1 cellular context compared by ENCODE assay signal in the genomic region with DNA sequence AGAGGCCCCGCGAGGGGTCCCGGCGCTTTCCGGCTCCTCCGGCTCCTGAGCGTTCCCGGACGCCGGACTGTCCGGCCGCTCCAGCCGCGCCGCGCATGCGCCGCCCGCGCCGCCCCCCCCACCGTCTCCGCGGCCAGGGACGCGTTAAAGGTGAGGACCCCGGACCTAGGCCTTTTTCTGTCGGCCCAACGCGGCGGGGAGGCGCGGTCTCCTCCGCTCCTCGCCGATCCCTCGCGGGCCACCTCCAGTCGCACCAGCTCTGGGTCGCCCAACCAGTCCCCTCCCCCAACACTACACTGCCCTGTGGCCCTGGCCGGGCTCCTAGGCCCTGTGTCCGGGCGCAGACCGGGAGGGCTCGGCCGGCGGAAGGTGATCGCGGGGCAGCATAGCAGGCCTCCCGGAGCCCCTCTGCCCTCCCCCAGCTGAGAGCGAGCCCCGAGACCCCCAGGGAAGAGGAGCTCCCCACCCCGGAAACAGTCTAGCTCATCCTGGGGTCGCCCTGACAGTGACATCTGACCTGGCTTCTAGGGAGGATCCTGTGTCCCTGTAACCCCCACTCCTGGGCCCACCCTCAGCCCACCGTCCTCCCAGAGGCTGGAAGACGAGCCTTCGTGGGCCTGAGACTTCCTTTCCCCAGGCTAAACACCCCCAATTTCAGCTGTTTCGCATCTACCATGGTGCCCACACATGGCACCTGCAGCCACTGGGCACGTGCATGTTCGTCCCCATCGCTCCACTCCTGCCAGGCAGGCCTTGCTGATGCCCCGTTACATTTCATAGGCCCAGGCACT.
TF ChIP-seq lines count a peak whose summit lies in the region.

No MANE protein-coding gene starts in this region.

TF ChIP-seq in HEK293, 187 proteins besides CTCF, POLR2A, EP300 and RAD21 (continued from another document and continues in another):
- TF ChIP-seq REST (tag by site-specific recombination; IDR thresholded peaks at IDR 0.05) (no peak), ZNF10 (tag by site-specific recombination; IDR thresholded peaks at IDR 0.05) (no peak), ZNF138 (tag by site-specific recombination; IDR thresholded peaks at IDR 0.05; ENCODE audit: borderline replicate concordance) (no peak), PRDM4 (tag by site-specific recombination; IDR thresholded peaks at IDR 0.05) (no peak), SETDB1 (IDR thresholded peaks at IDR 0.05; ENCODE audit: insufficient read length, low read length) (no peak), ZNF521 (tag by site-specific recombination; IDR thresholded peaks at IDR 0.05) (no peak), ZFP3 (tag by site-specific recombination; IDR thresholded peaks at IDR 0.05; ENCODE audit: low read depth) (no peak), ZNF302 (tag by site-specific recombination; IDR thresholded peaks at IDR 0.05; ENCODE audit: low read depth) (no peak), ZBTB7A (tag by site-specific recombination; IDR thresholded peaks at IDR 0.05; ENCODE audit: low read depth) (peak; percentile 71; the same call in 1 of the 2 replicates), BCL11A (tag by site-specific recombination; IDR thresholded peaks at IDR 0.05; ENCODE audit: low read depth) (peak; percentile 80; the same call in 1 of the 2 replicates), ZNF792 (tag by site-specific recombination; IDR thresholded peaks at IDR 0.05) (peak; percentile 85; the same call in 1 of the 2 replicates), MYNN (tag by site-specific recombination; IDR thresholded peaks at IDR 0.05; ENCODE audit: borderline replicate concordance) (no peak), ZNF394 (tag by site-specific recombination; IDR thresholded peaks at IDR 0.05; ENCODE audit: borderline replicate concordance) (no peak), ZBTB1 (tag by site-specific recombination; IDR thresholded peaks at IDR 0.05) (no peak), ZNF529 (tag by site-specific recombination; IDR thresholded peaks at IDR 0.05; ENCODE audit: insufficient replicate concordance) (no peak), ZNF362 (tag by site-specific recombination; IDR thresholded peaks at IDR 0.05) (no peak), KLF7 (tag by site-specific recombination; IDR thresholded peaks at IDR 0.05; ENCODE audit: borderline replicate concordance) (no peak), ZNF354C (tag by site-specific recombination; IDR thresholded peaks at IDR 0.05; ENCODE audit: borderline replicate concordance, low read depth) (no peak), SP3 (tag by site-specific recombination; IDR thresholded peaks at IDR 0.05) (no peak; the same call in 1 of the 2 replicates), ZBTB17 (tag by site-specific recombination; IDR thresholded peaks at IDR 0.05) (0 out of 2 replicates have a peak, but pooled peaks have one; percentile 15), PRDM2 (tag by site-specific recombination; IDR thresholded peaks at IDR 0.05; ENCODE audit: borderline replicate concordance) (no peak), TCF7L2 (IDR thresholded peaks at IDR 0.05; ENCODE audit: borderline replicate concordance, low read depth, low read length) (no peak), ZNF423 (tag by site-specific recombination; IDR thresholded peaks at IDR 0.05) (no peak), ZNF133 (tag by site-specific recombination; IDR thresholded peaks at IDR 0.05) (no peak), ZNF202 (tag by site-specific recombination; IDR thresholded peaks at IDR 0.05; ENCODE audit: borderline replicate concordance) (no peak), YY1 (tag by site-specific recombination; IDR thresholded peaks at IDR 0.05) (no peak), ZNF398 (tag by site-specific recombination; IDR thresholded peaks at IDR 0.05) (0 out of 2 replicates have a peak, but pooled peaks have one; percentile 13), ZNF112 (tag by site-specific recombination; IDR thresholded peaks at IDR 0.05) (no peak), OVOL3 (tag by site-specific recombination; IDR thresholded peaks at IDR 0.05) (no peak), MEIS1 (CRISPR knock-in tag; IDR thresholded peaks at IDR 0.05; ENCODE audit: borderline replicate concordance) (no peak), ZNF114 (tag by site-specific recombination; IDR thresholded peaks at IDR 0.05) (no peak), EGR2 (tag by site-specific recombination; IDR thresholded peaks at IDR 0.05; ENCODE audit: low read depth) (no peak), ZNF768 (tag by site-specific recombination; IDR thresholded peaks at IDR 0.05) (no peak)
- TF ChIP-seq, protein P1, sequence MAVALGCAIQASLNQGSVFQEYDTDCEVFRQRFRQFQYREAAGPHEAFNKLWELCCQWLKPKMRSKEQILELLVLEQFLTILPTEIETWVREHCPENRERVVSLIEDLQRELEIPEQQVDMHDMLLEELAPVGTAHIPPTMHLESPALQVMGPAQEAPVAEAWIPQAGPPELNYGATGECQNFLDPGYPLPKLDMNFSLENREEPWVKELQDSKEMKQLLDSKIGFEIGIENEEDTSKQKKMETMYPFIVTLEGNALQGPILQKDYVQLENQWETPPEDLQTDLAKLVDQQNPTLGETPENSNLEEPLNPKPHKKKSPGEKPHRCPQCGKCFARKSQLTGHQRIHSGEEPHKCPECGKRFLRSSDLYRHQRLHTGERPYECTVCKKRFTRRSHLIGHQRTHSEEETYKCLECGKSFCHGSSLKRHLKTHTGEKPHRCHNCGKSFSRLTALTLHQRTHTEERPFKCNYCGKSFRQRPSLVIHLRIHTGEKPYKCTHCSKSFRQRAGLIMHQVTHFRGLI (tag by site-specific recombination; IDR thresholded peaks at IDR 0.05), result peak; percentile 92
- TF ChIP-seq, protein P2, sequence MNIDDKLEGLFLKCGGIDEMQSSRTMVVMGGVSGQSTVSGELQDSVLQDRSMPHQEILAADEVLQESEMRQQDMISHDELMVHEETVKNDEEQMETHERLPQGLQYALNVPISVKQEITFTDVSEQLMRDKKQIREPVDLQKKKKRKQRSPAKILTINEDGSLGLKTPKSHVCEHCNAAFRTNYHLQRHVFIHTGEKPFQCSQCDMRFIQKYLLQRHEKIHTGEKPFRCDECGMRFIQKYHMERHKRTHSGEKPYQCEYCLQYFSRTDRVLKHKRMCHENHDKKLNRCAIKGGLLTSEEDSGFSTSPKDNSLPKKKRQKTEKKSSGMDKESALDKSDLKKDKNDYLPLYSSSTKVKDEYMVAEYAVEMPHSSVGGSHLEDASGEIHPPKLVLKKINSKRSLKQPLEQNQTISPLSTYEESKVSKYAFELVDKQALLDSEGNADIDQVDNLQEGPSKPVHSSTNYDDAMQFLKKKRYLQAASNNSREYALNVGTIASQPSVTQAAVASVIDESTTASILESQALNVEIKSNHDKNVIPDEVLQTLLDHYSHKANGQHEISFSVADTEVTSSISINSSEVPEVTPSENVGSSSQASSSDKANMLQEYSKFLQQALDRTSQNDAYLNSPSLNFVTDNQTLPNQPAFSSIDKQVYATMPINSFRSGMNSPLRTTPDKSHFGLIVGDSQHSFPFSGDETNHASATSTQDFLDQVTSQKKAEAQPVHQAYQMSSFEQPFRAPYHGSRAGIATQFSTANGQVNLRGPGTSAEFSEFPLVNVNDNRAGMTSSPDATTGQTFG (tag by site-specific recombination; IDR thresholded peaks at IDR 0.05; ENCODE audit: borderline replicate concordance), result no peak
